In the genomic region with DNA sequence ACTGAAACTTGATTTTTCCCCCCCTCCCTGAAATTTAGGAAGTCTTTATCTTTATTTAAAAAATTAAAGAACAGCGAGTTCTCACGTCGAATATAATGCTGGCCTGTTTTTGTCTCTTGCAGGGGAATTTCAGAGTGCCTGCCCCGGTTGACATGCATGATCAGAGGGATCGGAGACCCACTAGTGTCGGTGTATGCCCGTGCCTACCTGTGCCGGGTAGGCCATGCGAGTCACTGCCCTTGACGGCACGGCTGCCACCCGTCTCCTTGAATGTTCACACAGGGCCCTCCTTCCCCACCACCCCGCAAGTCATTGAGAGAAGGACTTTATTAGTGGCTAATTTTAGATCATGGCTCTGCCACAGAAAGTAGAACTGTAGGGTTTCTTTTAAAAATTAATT, we compare ENCODE assay signal across 26 cellular contexts.
"Had no signal": no experiment of that assay in that cellular context is flagged by ENCODE, and none has a peak within 500 bp of the region (broad histone marks: within the 10 kb centered on the region; RNA-seq: fewer than 3 reads in every experiment).

No MANE protein-coding gene starts in this region.

- H3K9me3 ChIP-seq: left lung, lower lobe of right lung, ovary, right atrium auricular region, right lobe of liver, stomach, thoracic aorta, tibial artery, uterus had no signal

- H3K27ac ChIP-seq: heart right ventricle, left lung, lower lobe of right lung, ovary, right atrium auricular region, right lobe of liver, stomach, thoracic aorta, tibial artery, uterus had no signal

- H3K4me1 Mint-ChIP-seq: immature natural killer cell; nephron; stimulated activated naive B cell treated with anti-CD40 and anti-IgM and Interleukin-4, amounts not matched to agents 10 μg/mL and 1 μg/mL and 100 μg/mL, for 72 hours had no signal

- H3K27me3 ChIP-seq: heart right ventricle, left lung, ovary, right atrium auricular region, right lobe of liver, stomach, tibial artery, uterus had no signal

- H3K4me3 Mint-ChIP-seq: immature natural killer cell; naive thymus-derived CD8-positive, alpha-beta T cell; nephron; stimulated activated naive B cell treated with anti-CD40 and anti-IgM and Interleukin-4, amounts not matched to agents 10 μg/mL and 1 μg/mL and 100 μg/mL, for 72 hours; type B pancreatic cell had no signal

- H3K27ac Mint-ChIP-seq: immature natural killer cell; naive thymus-derived CD8-positive, alpha-beta T cell; nephron; progenitor cell of endocrine pancreas; stimulated activated naive B cell treated with anti-CD40 and anti-IgM and Interleukin-4, amounts not matched to agents 10 μg/mL and 1 μg/mL and 100 μg/mL, for 72 hours; type B pancreatic cell had no signal

- H3K36me3 ChIP-seq: ovary, uterus had no signal

- H3K4me3 ChIP-seq: heart right ventricle, left lung, lower lobe of right lung, ovary, right atrium auricular region, right lobe of liver, stomach, thoracic aorta, tibial artery, uterus had no signal

- DNase-seq: heart right ventricle; hippocampal formation; immature natural killer cell; kidney; left colon; left lung; lower lobe of right lung; mammary epithelial cell; mesenchymal stem cell; naive thymus-derived CD8-positive, alpha-beta T cell; right lobe of liver; stimulated activated CD4-positive, alpha-beta T cell treated with anti-CD3 and anti-CD28 coated beads, Interleukin-12 subunit alpha, Interleukin-12 subunit beta, amount 100 ng/mL, for 4 hours; stimulated activated CD4-positive, alpha-beta T cell treated with anti-CD3 and anti-CD28 coated beads, Interleukin-15, amount 100 ng/mL, for 24 hours; stimulated activated CD4-positive, alpha-beta T cell treated with anti-CD3 and anti-CD28 coated beads, Interleukin-2, amount 100 ng/mL, for 24 hours; stimulated activated CD4-positive, alpha-beta T cell treated with anti-CD3 and anti-CD28 coated beads, Interleukin-4, amount 100 ng/mL, for 1 hour; stimulated activated naive B cell treated with anti-CD40 and anti-IgM and Interleukin-4, amounts not matched to agents 10 μg/mL and 1 μg/mL and 100 μg/mL, for 72 hours; stimulated activated naive CD8-positive, alpha-beta T cell treated with anti-CD3 and anti-CD28 coated beads, Interleukin-15, Interleukin-2, amounts not matched to agents 100 U/mL and 50 U/mL, for 24 hours; stomach; uterus had no signal

- H3K4me1 ChIP-seq: left lung, lower lobe of right lung, right atrium auricular region, right lobe of liver, stomach, tibial artery, uterus had no signal

- ATAC-seq: heart right ventricle; left colon; left lung; lower lobe of right lung; naive thymus-derived CD8-positive, alpha-beta T cell; right lobe of liver; stimulated activated naive B cell treated with anti-CD40 and anti-IgM and Interleukin-4, amounts not matched to agents 10 μg/mL and 1 μg/mL and 100 μg/mL, for 72 hours; stimulated activated naive CD8-positive, alpha-beta T cell treated with anti-CD3 and anti-CD28 coated beads, Interleukin-15, Interleukin-2, amounts not matched to agents 100 U/mL and 50 U/mL, for 24 hours had no signal

- H3K9me3 Mint-ChIP-seq: immature natural killer cell, nephron, type B pancreatic cell had no signal

- H3K27me3 Mint-ChIP-seq: naive thymus-derived CD8-positive, alpha-beta T cell; progenitor cell of endocrine pancreas; stimulated activated naive B cell treated with anti-CD40 and anti-IgM and Interleukin-4, amounts not matched to agents 10 μg/mL and 1 μg/mL and 100 μg/mL, for 72 hours; type B pancreatic cell had no signal
